ENCODE assay signal across 20 cellular contexts in the genomic region with DNA sequence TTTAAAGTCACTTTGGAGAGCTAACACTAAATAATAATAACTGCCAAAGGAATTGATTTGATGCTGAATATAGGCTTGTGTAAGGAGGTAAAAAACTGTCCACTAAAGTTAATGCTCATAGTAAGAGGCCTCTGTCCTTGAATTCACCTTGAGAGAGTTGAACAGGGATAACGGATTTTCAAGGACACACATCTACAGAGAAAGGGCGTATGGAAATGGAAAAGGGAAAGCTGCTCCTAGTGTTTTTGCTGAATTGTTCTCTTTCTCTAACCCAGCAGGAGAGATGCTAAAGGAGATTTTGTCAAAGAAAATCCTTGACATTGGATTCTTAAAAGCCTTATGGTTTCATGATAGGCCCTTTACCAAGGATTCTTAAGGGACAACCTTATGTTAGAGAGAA.
"Had no signal": no experiment of that assay in that cellular context is flagged by ENCODE, and none has a peak within 500 bp of the region (broad histone marks: within the 10 kb centered on the region; RNA-seq: fewer than 3 reads in every experiment).

No MANE protein-coding gene starts in this region.

- DNase-seq: esophagus squamous epithelium; foreskin fibroblast; glutamatergic neuron; left ventricle myocardium inferior; lower lobe of right lung; natural killer cell; occipital lobe; pancreas; stimulated activated CD4-positive, alpha-beta T cell treated with anti-CD3 and anti-CD28 coated beads, Interleukin-4, amount 100 ng/mL, for 1 hour; stimulated activated CD8-positive, alpha-beta memory T cell treated with anti-CD3 and anti-CD28 coated beads, Interleukin-4, amount 100 ng/mL, for 48 hours; tibial artery; upper lobe of left lung; uterus had no signal

- H3K36me3 Mint-ChIP-seq: mesothelial cell of epicardium; natural killer cell; stimulated activated effector memory CD8-positive, alpha-beta T cell treated with anti-CD3 and anti-CD28 coated beads, Interleukin-12 subunit alpha, Interleukin-12 subunit beta, amount 100 ng/mL, for 72 hours had no signal

- H3K27me3 ChIP-seq: esophagus squamous epithelium, gastroesophageal sphincter, pancreas, tibial artery, upper lobe of left lung, uterus had no signal

- H3K27ac ChIP-seq: esophagus squamous epithelium, gastroesophageal sphincter, left ventricle myocardium inferior, lower lobe of right lung, pancreas, prostate gland, tibial artery, upper lobe of left lung, uterus had no signal

- H3K27ac Mint-ChIP-seq: memory B cell; mesothelial cell of epicardium; natural killer cell; stimulated activated effector memory CD8-positive, alpha-beta T cell treated with anti-CD3 and anti-CD28 coated beads, Interleukin-12 subunit alpha, Interleukin-12 subunit beta, amount 100 ng/mL, for 72 hours; stimulated activated naive CD8-positive, alpha-beta T cell treated with anti-CD3 and anti-CD28 coated beads, Interleukin-15, Interleukin-2, amounts not matched to agents 100 ng/mL and 50 ng/mL, for 24 hours had no signal

- H3K9me3 ChIP-seq: esophagus squamous epithelium, gastroesophageal sphincter, left ventricle myocardium inferior, lower lobe of right lung, pancreas, prostate gland, tibial artery, upper lobe of left lung, uterus had no signal

- H3K27me3 Mint-ChIP-seq: memory B cell; stimulated activated naive CD8-positive, alpha-beta T cell treated with anti-CD3 and anti-CD28 coated beads, Interleukin-15, Interleukin-2, amounts not matched to agents 100 ng/mL and 50 ng/mL, for 24 hours had no signal

- H3K4me3 Mint-ChIP-seq: memory B cell; mesothelial cell of epicardium; natural killer cell; stimulated activated effector memory CD8-positive, alpha-beta T cell treated with anti-CD3 and anti-CD28 coated beads, Interleukin-12 subunit alpha, Interleukin-12 subunit beta, amount 100 ng/mL, for 72 hours; stimulated activated naive CD8-positive, alpha-beta T cell treated with anti-CD3 and anti-CD28 coated beads, Interleukin-15, Interleukin-2, amounts not matched to agents 100 ng/mL and 50 ng/mL, for 24 hours had no signal

- H3K4me1 Mint-ChIP-seq: stimulated activated effector memory CD8-positive, alpha-beta T cell treated with anti-CD3 and anti-CD28 coated beads, Interleukin-12 subunit alpha, Interleukin-12 subunit beta, amount 100 ng/mL, for 72 hours had no signal

- FAIRE-seq: islet of Langerhans had no signal

- H3K4me1 ChIP-seq: lower lobe of right lung, pancreas, prostate gland, uterus had no signal

- H3K9me3 Mint-ChIP-seq: mesothelial cell of epicardium; natural killer cell; stimulated activated naive CD8-positive, alpha-beta T cell treated with anti-CD3 and anti-CD28 coated beads, Interleukin-15, Interleukin-2, amounts not matched to agents 100 ng/mL and 50 ng/mL, for 24 hours had no signal

- H3K4me3 ChIP-seq: esophagus squamous epithelium, gastroesophageal sphincter, left ventricle myocardium inferior, lower lobe of right lung, pancreas, prostate gland, tibial artery, upper lobe of left lung, uterus had no signal

- H3K36me3 ChIP-seq: esophagus squamous epithelium, gastroesophageal sphincter, left ventricle myocardium inferior, lower lobe of right lung, pancreas, prostate gland, tibial artery, upper lobe of left lung, uterus had no signal
